In the genomic region with DNA sequence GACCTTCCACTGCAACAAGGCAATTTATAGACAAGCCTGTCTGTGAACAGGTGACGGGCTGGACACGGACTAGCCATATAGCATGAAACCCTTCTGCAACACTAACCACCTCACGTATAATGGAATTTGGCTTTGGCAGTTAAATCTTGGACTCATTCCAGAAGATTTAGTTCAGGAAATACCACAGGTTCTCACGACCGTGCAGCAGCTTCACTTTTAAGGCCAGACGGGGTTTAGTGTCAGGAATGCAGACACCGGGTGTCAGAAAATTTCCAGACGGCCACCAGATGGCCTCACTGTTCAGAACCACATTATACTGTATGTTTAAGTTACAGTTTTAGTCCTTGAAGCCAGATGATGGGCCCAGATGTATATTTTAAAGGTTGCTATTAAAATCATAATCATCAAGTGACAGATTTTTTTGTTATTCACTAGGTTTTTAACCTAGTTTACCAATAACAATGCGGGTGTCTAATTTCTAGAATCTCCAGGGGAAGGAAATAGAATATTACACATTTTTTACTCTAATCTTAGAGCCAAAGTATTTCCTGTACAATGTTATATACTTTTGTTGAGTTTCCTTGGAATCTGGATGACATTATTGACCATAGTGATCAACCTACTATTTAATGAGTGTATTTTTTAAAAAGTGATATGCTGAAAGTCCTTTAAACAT, we compare ENCODE assay signal across 8 cellular contexts.
DNase-seq lines count a peak whose midpoint lies in the region; ATAC-seq, FAIRE-seq and TF ChIP-seq lines count a peak whose summit lies in the region.

No MANE protein-coding gene starts in this region.

- H3K18ac ChIP-seq in mesendoderm (ENCODE audit: low read length), result no peak overlapping the region

- ATAC-seq in HG03432 (IDR thresholded peaks at IDR 0.05; ENCODE audit: unreplicated experiment), result peak; percentile 77
- peak; percentile 67 for ATAC-seq in effector memory CD8-positive, alpha-beta T cell (replicated peaks)
- peak; percentile 70 for ATAC-seq in stimulated activated effector memory CD8-positive, alpha-beta T cell treated with anti-CD3 and anti-CD28 coated beads, Interleukin-12 subunit alpha, Interleukin-12 subunit beta, amount 100 ng/mL, for 72 hours

- H3K4me2 ChIP-seq in mesendoderm (ENCODE audit: low read length), result no peak overlapping the region

- no peak overlapping the region for H3K56ac ChIP-seq in mesendoderm (ENCODE audit: low read length)

- H3K9me3 Mint-ChIP-seq in effector memory CD8-positive, alpha-beta T cell, result no peaks in the 10 kb centered on the region
- H3K9me3 Mint-ChIP-seq in stimulated activated effector memory CD8-positive, alpha-beta T cell treated with anti-CD3 and anti-CD28 coated beads, Interleukin-12 subunit alpha, Interleukin-12 subunit beta, amount 100 ng/mL, for 72 hours, result no peaks in the 10 kb centered on the region

- no peak overlapping the region for H2BK120ac ChIP-seq in mesendoderm (ENCODE audit: low read depth, low read length)

- no peak overlapping the region for H3K9ac ChIP-seq in mesendoderm (ENCODE audit: low read length)

- no peak overlapping the region for H2BK5ac ChIP-seq in mesendoderm (ENCODE audit: low read length)

- H3K27ac Mint-ChIP-seq in effector memory CD8-positive, alpha-beta T cell, result no peak overlapping the region
- no peak overlapping the region for H3K27ac Mint-ChIP-seq in stimulated activated effector memory CD8-positive, alpha-beta T cell treated with anti-CD3 and anti-CD28 coated beads, Interleukin-12 subunit alpha, Interleukin-12 subunit beta, amount 100 ng/mL, for 72 hours

- H4K5ac ChIP-seq in mesendoderm (ENCODE audit: low read length), result no peak overlapping the region

- H3K4me1 Mint-ChIP-seq in effector memory CD8-positive, alpha-beta T cell (ENCODE audit: low read depth in 2 of 2), result no peaks in the 10 kb centered on the region
- H3K4me1 Mint-ChIP-seq in stimulated activated effector memory CD8-positive, alpha-beta T cell treated with anti-CD3 and anti-CD28 coated beads, Interleukin-12 subunit alpha, Interleukin-12 subunit beta, amount 100 ng/mL, for 72 hours, result no peaks in the 10 kb centered on the region

- no peak for DNase-seq in GM19239 (ENCODE audit: insufficient read length, low spot score)
- DNase-seq in NCI-H524 (lab: John Stamatoyannopoulos, UW), result peak; percentile 34 to 76
- peak; percentile 44 for DNase-seq in activated CD4-positive, alpha-beta T cell treated with anti-CD3 and anti-CD28 coated beads, Interleukin-2, amount 50 U/mL, for 1 hour
- DNase-seq in effector memory CD8-positive, alpha-beta T cell, result peak; percentile 14 to 39 (median 16)
- DNase-seq in mesendoderm, result peak; percentile 78
- peak in 1 of 2 donors; percentile 66 for DNase-seq in stimulated activated effector memory CD8-positive, alpha-beta T cell treated with anti-CD3 and anti-CD28 coated beads, Interleukin-12 subunit alpha, Interleukin-12 subunit beta, amount 100 ng/mL, for 72 hours (ENCODE audit: low spot score in 2 of 2)

- H3K4ac ChIP-seq in mesendoderm (ENCODE audit: low read depth, low read length), result no peak overlapping the region

- H3K23ac ChIP-seq in mesendoderm (ENCODE audit: low read length), result no peak overlapping the region

- peaks cover 0 to 10% of the 10 kb centered on the region in 2 donors for H3K27me3 Mint-ChIP-seq in effector memory CD8-positive, alpha-beta T cell

- TF ChIP-seq CTCF in C4-2B (conservative IDR thresholded peaks at IDR 0.05), result peak; percentile 79

- H3K27me3 ChIP-seq in mesendoderm (ENCODE audit: insufficient read depth, low read length, poor library complexity), result no peaks in the 10 kb centered on the region

- peak; percentile 65 for FAIRE-seq in GM19239 (lab: Jason Lieb, UNC)

- H2AK5ac ChIP-seq in mesendoderm (ENCODE audit: low read length), result no peak overlapping the region

- H3K79me2 ChIP-seq in mesendoderm (ENCODE audit: control insufficient read depth, insufficient read depth, low read length), result no peaks in the 10 kb centered on the region

- H3K79me1 ChIP-seq in mesendoderm (ENCODE audit: low read length), result no peaks in the 10 kb centered on the region

- no peak overlapping the region for H3K4me3 Mint-ChIP-seq in effector memory CD8-positive, alpha-beta T cell
- H3K4me3 Mint-ChIP-seq in stimulated activated effector memory CD8-positive, alpha-beta T cell treated with anti-CD3 and anti-CD28 coated beads, Interleukin-12 subunit alpha, Interleukin-12 subunit beta, amount 100 ng/mL, for 72 hours, result no peak overlapping the region

- no peak overlapping the region for H3K4me3 ChIP-seq in mesendoderm (ENCODE audit: low read length)

- H2BK15ac ChIP-seq in mesendoderm (replicated peaks; ENCODE audit: low read depth), result no peak overlapping the region

- H3K27ac ChIP-seq in C4-2B (no peak overlapping the region), mesendoderm (ENCODE audit: low read depth, low read length) (no peak overlapping the region)

- H3K4me1 ChIP-seq in mesendoderm (ENCODE audit: control insufficient read depth, low read depth, low read length), result no peaks in the 10 kb centered on the region

- no peaks in the 10 kb centered on the region for H3K36me3 Mint-ChIP-seq in effector memory CD8-positive, alpha-beta T cell (ENCODE audit: insufficient read depth)
- no peaks in the 10 kb centered on the region for H3K36me3 Mint-ChIP-seq in stimulated activated effector memory CD8-positive, alpha-beta T cell treated with anti-CD3 and anti-CD28 coated beads, Interleukin-12 subunit alpha, Interleukin-12 subunit beta, amount 100 ng/mL, for 72 hours

- no peaks in the 10 kb centered on the region for H3K36me3 ChIP-seq in mesendoderm (ENCODE audit: control insufficient read depth, insufficient read depth, low read length)

- H4K8ac ChIP-seq in mesendoderm (ENCODE audit: low read depth, low read length), result no peak overlapping the region

- WGBS in mesendoderm (ENCODE audit: extremely low coverage, insufficient coverage, low lambda C conversion rate), result no CpG with 5 or more reads among the region's 9 CpGs
